ENCODE assay signal across 9 cellular contexts in genomic region chr10:114544045-114544659, GRCh38.
DNase-seq lines count a peak whose midpoint lies in the region; ATAC-seq, FAIRE-seq and TF ChIP-seq lines count a peak whose summit lies in the region.
"Had no signal": no experiment of that assay in that cellular context is flagged by ENCODE, and none has a peak within 500 bp of the region (broad histone marks: within the 10 kb centered on the region; RNA-seq: fewer than 3 reads in every experiment).

No MANE protein-coding gene starts in this region.

- no peaks in the 10 kb centered on the region for H3K4me1 ChIP-seq in RWPE2 (ENCODE audit: insufficient read depth, poor library complexity, severe bottlenecking)

- no peaks in the 10 kb centered on the region for H3K36me3 Mint-ChIP-seq in activated naive CD8-positive, alpha-beta T cell

- no peaks in the 10 kb centered on the region for H3K9me3 ChIP-seq in RWPE2 (ENCODE audit: severe bottlenecking)
- H3K9me3 ChIP-seq: thoracic aorta had no signal

- FAIRE-seq in frontal cortex (lab: Jason Lieb, UNC): no peak

- H3K27ac Mint-ChIP-seq in activated naive CD8-positive, alpha-beta T cell: peak overlapping the region; percentile 89

- H3K27me3 Mint-ChIP-seq in activated naive CD8-positive, alpha-beta T cell: no peaks in the 10 kb centered on the region

- H3K4me1 Mint-ChIP-seq in activated naive CD8-positive, alpha-beta T cell (ENCODE audit: low read depth): peaks cover 95% of the 10 kb centered on the region

- no peaks in the 10 kb centered on the region for H3K9me3 Mint-ChIP-seq in activated naive CD8-positive, alpha-beta T cell (ENCODE audit: low read depth)

- peak overlapping the region; percentile 57 for H3K4me3 Mint-ChIP-seq in activated naive CD8-positive, alpha-beta T cell

- no peaks in the 10 kb centered on the region for H3K27me3 ChIP-seq in RWPE2 (ENCODE audit: insufficient read depth, poor library complexity, severe bottlenecking)

- no peak overlapping the region for H3K27ac ChIP-seq in RWPE2 (ENCODE audit: poor library complexity, severe bottlenecking)
- H3K27ac ChIP-seq: thoracic aorta had no signal

- TF ChIP-seq CTCF in RWPE2 (IDR thresholded peaks at IDR 0.05; ENCODE audit: poor library complexity, severe bottlenecking): no peak

- no peaks in the 10 kb centered on the region for H3K36me3 ChIP-seq in RWPE2 (ENCODE audit: low read depth)
- H3K36me3 ChIP-seq: thoracic aorta had no signal

- DNase-seq in RWPE2 (ENCODE audit: low spot score) (no peak), DMS153 (lab: John Stamatoyannopoulos, UW) (no peak), dermis blood vessel endothelial cell (no peak), frontal cortex (ENCODE audit: low spot score in 2 of 2) (no peak)
- peak; percentile 34 to 37 for DNase-seq in stimulated activated CD8-positive, alpha-beta memory T cell treated with anti-CD3 and anti-CD28 coated beads, Interleukin-15, amount 100 ng/mL, for 4 hours (ENCODE audit: low read depth in 2 of 2)

- peak; percentile 92 for ATAC-seq in GM18499 (IDR thresholded peaks at IDR 0.05; ENCODE audit: insufficient read depth, unreplicated experiment)
- ATAC-seq in HG02840 (IDR thresholded peaks at IDR 0.05; ENCODE audit: low FRiP score, unreplicated experiment): peak; percentile 98
- ATAC-seq in RWPE2 (ENCODE audit: low read depth): peak; percentile 82

- H3K4me3 ChIP-seq in RWPE2 (ENCODE audit: severe bottlenecking): no peak overlapping the region
- H3K4me3 ChIP-seq: thoracic aorta had no signal

Comparison
In these comparisons a context has a peak if more than half of its experiments do, and no peak if none do; other contexts are left out.
1. DNase-seq: peak in stimulated activated CD8-positive, alpha-beta memory T cell treated with anti-CD3 and anti-CD28 coated beads, Interleukin-15, amount 100 ng/mL, for 4 hours (2 of 2); none in RWPE2 (single experiment), DMS153 (single experiment), dermis blood vessel endothelial cell (single experiment) and frontal cortex (0 of 2).
2. Peak in every context shown above with its lines, with median percentiles within 50 percentile points of each other: ATAC-seq.